ENCODE assay signal across 21 cellular contexts in the genomic region with DNA sequence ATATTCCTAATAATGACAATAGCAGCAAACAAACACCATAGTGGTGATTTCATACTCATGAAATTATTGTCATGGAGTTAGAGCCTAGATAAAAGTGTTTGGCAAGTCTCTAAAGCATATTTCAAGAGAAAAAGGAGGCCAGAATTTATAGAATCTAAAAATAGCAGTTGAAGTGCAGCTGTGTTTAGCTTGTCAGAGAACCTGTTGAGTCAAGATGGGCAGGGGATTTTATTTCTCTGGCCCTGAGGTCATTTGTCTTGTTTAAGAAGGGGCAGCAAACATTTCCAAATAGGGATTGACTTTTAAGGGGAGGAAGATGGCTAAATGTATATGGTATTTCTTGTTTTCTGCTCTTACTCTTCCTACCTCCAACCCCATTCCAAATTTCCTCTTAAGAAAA.
DNase-seq lines count a peak whose midpoint lies in the region; ATAC-seq and TF ChIP-seq lines count a peak whose summit lies in the region.
"Had no signal": no experiment of that assay in that cellular context is flagged by ENCODE, and none has a peak within 500 bp of the region (broad histone marks: within the 10 kb centered on the region; RNA-seq: fewer than 3 reads in every experiment).

No MANE protein-coding gene starts in this region.

- H3K4me3 ChIP-seq in left ventricle myocardium inferior = no peak overlapping the region
- H3K4me3 ChIP-seq in gastroesophageal sphincter = no peak overlapping the region
- H3K4me3 ChIP-seq in rectal smooth muscle tissue (ENCODE audit: low read length) = no peak overlapping the region
- H3K4me3 ChIP-seq: GM23248, K562 had no signal

- peaks cover 8% of the 10 kb centered on the region for H3K9me3 ChIP-seq in left ventricle myocardium inferior (replicated peaks)
- H3K9me3 ChIP-seq in gastroesophageal sphincter = peaks cover 0 to 6% (median 0%) of the 10 kb centered on the region in 3 donors
- H3K9me3 ChIP-seq: SK-N-SH had no signal

- TF ChIP-seq POLR2A in gastroesophageal sphincter (IDR thresholded peaks at IDR 0.05) = no peak

- TF ChIP-seq CTCF in left ventricle myocardium inferior (IDR thresholded peaks at IDR 0.05; ENCODE audit: borderline replicate concordance) (no peak), gastroesophageal sphincter (IDR thresholded peaks at IDR 0.05) (no peak)

- H3K4me1 ChIP-seq in left ventricle myocardium inferior (peaks cover 49% of the 10 kb centered on the region), gastroesophageal sphincter (peaks cover 4 to 55% (median 5%) of the 10 kb centered on the region in 3 donors), rectal smooth muscle tissue (ENCODE audit: control insufficient read depth, insufficient read depth, low read length) (peaks cover 13% of the 10 kb centered on the region)

- H3K27me3 ChIP-seq in left ventricle myocardium inferior (ENCODE audit: low read depth) (no peaks in the 10 kb centered on the region), gastroesophageal sphincter (no peaks in the 10 kb centered on the region), rectal smooth muscle tissue (ENCODE audit: control insufficient read depth, insufficient read depth, low read length) (no peaks in the 10 kb centered on the region)

- DNase-seq in left ventricle myocardium inferior (no peak), cardiac septum (ENCODE audit: low spot score) (no peak), DMS153 treated with DMSO at 0.1 percent for 48 hours (lab: John Stamatoyannopoulos, UW; ENCODE audit: unreplicated experiment) (no peak), T1000 (lab: John Stamatoyannopoulos, UW) (no peak)
- DNase-seq: ACHN; C1 segment of cervical spinal cord; CD8-positive, alpha-beta memory T cell; GM23248; HCEC 1CT; NCI-H1092 treated with DMSO at 0.1 percent for 48 hours; NCI-H187; NCI-H2171; NCI-H446 treated with DMSO at 0.1 percent for 48 hours; PC-3; RPMI8226; SHP77 treated with DMSO at 0.1 percent for 48 hours; SK-N-SH had no signal

- H3K27ac ChIP-seq in left ventricle myocardium inferior (replicated peaks) (peak overlapping the region; percentile 2), gastroesophageal sphincter (peak overlapping the region; percentile 14 to 66 (median 42)), rectal smooth muscle tissue (ENCODE audit: low read depth, low read length) (peak overlapping the region; percentile 71)
- H3K27ac ChIP-seq: GM23248 had no signal

- no peak for ATAC-seq in gastroesophageal sphincter
- ATAC-seq in HG02571 (IDR thresholded peaks at IDR 0.05; ENCODE audit: unreplicated experiment) = no peak
- ATAC-seq: K562, PC-3 had no signal

- intact Hi-C loops in left ventricle myocardium inferior (cut with micrococcal nuclease) = no loop called here
- intact Hi-C loops in cardiac septum (cut with DNase I) = no loop called here

- H3K36me3 ChIP-seq in left ventricle myocardium inferior (no peaks in the 10 kb centered on the region), gastroesophageal sphincter (no peaks in the 10 kb centered on the region), rectal smooth muscle tissue (ENCODE audit: control insufficient read depth, insufficient read depth, low read length) (no peaks in the 10 kb centered on the region)

- TF ChIP-seq EP300 in gastroesophageal sphincter (IDR thresholded peaks at IDR 0.05) = no peak

- no peak overlapping the region for H3K9ac ChIP-seq in rectal smooth muscle tissue (ENCODE audit: low read length)
- H3K9ac ChIP-seq: GM23248, SK-N-SH had no signal

Comparison
In these comparisons a context has a peak if more than half of its experiments do, and no peak if none do; other contexts are left out.
1. H3K27ac ChIP-seq: peak in every context shown above with its lines; median percentile 71 in rectal smooth muscle tissue; 42 in gastroesophageal sphincter; 2 in left ventricle myocardium inferior.